In the genomic region with DNA sequence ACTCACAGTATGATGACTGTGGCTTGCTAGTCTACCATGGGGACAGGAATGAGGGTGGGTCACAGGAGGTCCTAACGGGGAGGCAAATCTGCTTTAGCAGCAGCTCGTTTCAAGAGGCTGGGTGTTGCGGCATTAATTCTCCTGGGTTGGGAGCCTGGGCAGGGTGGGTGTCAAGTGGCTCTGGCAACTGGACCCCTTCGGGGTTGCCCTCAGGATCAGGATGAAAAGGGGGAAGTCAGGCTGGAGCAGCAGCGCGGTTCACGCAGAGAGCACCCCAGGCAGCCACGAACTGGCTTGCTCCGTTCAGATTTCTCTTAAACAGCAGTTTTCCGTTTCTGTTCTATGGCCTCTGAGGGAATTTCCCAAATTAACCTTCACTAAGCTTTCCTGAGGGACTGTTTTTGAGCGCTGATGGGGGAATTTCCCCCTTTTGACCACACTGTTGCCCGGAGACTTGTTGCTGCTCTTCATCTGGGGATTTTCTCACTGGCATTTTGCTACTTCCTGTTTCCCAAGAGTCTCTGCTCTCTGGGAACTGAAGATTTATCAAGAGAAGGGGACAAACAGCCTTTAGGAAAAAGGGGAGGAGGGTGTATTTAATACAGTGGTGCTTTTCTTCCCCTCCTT, we compare ENCODE assay signal across 8 cellular contexts.
DNase-seq lines count a peak whose midpoint lies in the region; ATAC-seq and TF ChIP-seq lines count a peak whose summit lies in the region.

No MANE protein-coding gene starts in this region.

- no peak for TF ChIP-seq CTCF in coronary artery (IDR thresholded peaks at IDR 0.05)

- DNase-seq in activated naive CD4-positive, alpha-beta T cell treated with Interleukin-2 at 50 U/mL for 16 hours = peak; percentile 52
- DNase-seq in activated naive CD4-positive, alpha-beta T cell treated with anti-CD3 and anti-CD28 coated beads, Interleukin-2, amount 50 U/mL, for 16 hours = no peak
- DNase-seq in T-helper 22 cell (ENCODE audit: low read depth) (peak; percentile 33), coronary artery (ENCODE audit: low spot score) (no peak), medulla oblongata (ENCODE audit: extremely low spot score) (peak; percentile 76), DMS79 treated with DMSO at 0.1 percent for 48 hours (lab: John Stamatoyannopoulos, UW) (no peak)
- DNase-seq in stimulated activated naive CD8-positive, alpha-beta T cell treated with anti-CD3 and anti-CD28 coated beads, Interleukin-15, Interleukin-2, amounts not matched to agents 100 U/mL and 50 U/mL, for 24 hours = peak; percentile 59

- H3K27ac ChIP-seq in coronary artery = peak overlapping the region; percentile 60 to 88

- peak overlapping the region; percentile 30 for H3K4me3 ChIP-seq in coronary artery

- ATAC-seq in HG03097 (IDR thresholded peaks at IDR 0.05; ENCODE audit: low FRiP score, unreplicated experiment) = peak; percentile 63
- ATAC-seq in stimulated activated naive CD8-positive, alpha-beta T cell treated with anti-CD3 and anti-CD28 coated beads, Interleukin-15, Interleukin-2, amounts not matched to agents 100 U/mL and 50 U/mL, for 24 hours = peak; percentile 74

Comparison
In these comparisons a context has a peak if more than half of its experiments do, and no peak if none do; other contexts are left out.
1. DNase-seq: peak in activated naive CD4-positive, alpha-beta T cell treated with Interleukin-2 at 50 U/mL for 16 hours (single experiment), T-helper 22 cell (single experiment), medulla oblongata (single experiment) and stimulated activated naive CD8-positive, alpha-beta T cell treated with anti-CD3 and anti-CD28 coated beads, Interleukin-15, Interleukin-2, amounts not matched to agents 100 U/mL and 50 U/mL, for 24 hours (single experiment); none in activated naive CD4-positive, alpha-beta T cell treated with anti-CD3 and anti-CD28 coated beads, Interleukin-2, amount 50 U/mL, for 16 hours (single experiment), coronary artery (single experiment) and DMS79 treated with DMSO at 0.1 percent for 48 hours (single experiment).